Comparison of ENCODE assay signal across 18 cellular contexts in genomic region chr17:80577876-80578275, GRCh38. TPM values are rescaled to one million over a fixed set of nuclear protein-coding genes. Genes with fewer than 3 reads are reported as not detected.
DNase-seq lines count a peak whose midpoint lies in the region; ATAC-seq, FAIRE-seq and TF ChIP-seq lines count a peak whose summit lies in the region.
"Had no signal": no experiment of that assay in that cellular context is flagged by ENCODE, and none has a peak within 500 bp of the region (broad histone marks: within the 10 kb centered on the region; RNA-seq: fewer than 3 reads in every experiment).

No MANE protein-coding gene starts in this region.

- ATAC-seq in DND-41 (ENCODE audit: insufficient read depth, low read depth) (no peak), K562 (peak; percentile 35; the same call in 1 of the 3 replicates), omental fat pad (ENCODE audit: low FRiP score) (no peak)
- ATAC-seq: HCT116 had no signal

- no peak for TF ChIP-seq CTCF in AG04450 (IDR thresholded peaks at IDR 0.05; ENCODE audit: low read depth, low read length)
- TF ChIP-seq CTCF in DND-41 (IDR thresholded peaks at IDR 0.05; ENCODE audit: borderline replicate concordance, extremely low read depth, low read length, poor library complexity, severe bottlenecking), result no peak
- TF ChIP-seq CTCF in K562 (IDR thresholded peaks at IDR 0.05 in 2 of 3, conservative IDR thresholded peaks at IDR 0.05 in 1 of 3; ENCODE audit: insufficient read depth in 2 of 3, low read depth in 1 of 3, low read length in 3 of 3), result no peak
- TF ChIP-seq CTCF in omental fat pad (IDR thresholded peaks at IDR 0.05), result no peak

- no peak overlapping the region for H4K12ac ChIP-seq in trophoblast cell (ENCODE audit: low read depth, low read length)

- 32% methylated on average over 10 of the region's 10 CpGs for WGBS in K562 (ENCODE audit: insufficient coverage, low coverage, missing lambda C conversion rate)
- WGBS in trophoblast cell (ENCODE audit: extremely low coverage, insufficient coverage, insufficient read length), result no CpG with 5 or more reads among the region's 10 CpGs

- no peak overlapping the region for H2AFZ ChIP-seq in DND-41 (ENCODE audit: low read depth, low read length)
- no peak overlapping the region for H2AFZ ChIP-seq in K562 (ENCODE audit: low read depth, low read length)
- no peak overlapping the region for H2AFZ ChIP-seq in trophoblast cell (ENCODE audit: insufficient read depth, low read length, poor library complexity)

- FAIRE-seq in K562 (lab: Jason Lieb, UNC), result peak; percentile 73
- FAIRE-seq: HTR-8/SVneo had no signal

- no peaks in the 10 kb centered on the region for H3K27me3 ChIP-seq in AG04450 (ENCODE audit: control insufficient read depth, insufficient read depth, low read length)
- H3K27me3 ChIP-seq in DND-41 (ENCODE audit: insufficient read depth, low read length, poor library complexity), result no peaks in the 10 kb centered on the region
- H3K27me3 ChIP-seq in K562 (ENCODE audit: control insufficient read depth in 2 of 2, insufficient read depth in 2 of 2, low read length in 2 of 2), result no peaks in the 10 kb centered on the region
- no peaks in the 10 kb centered on the region for H3K27me3 ChIP-seq in trophoblast cell (ENCODE audit: insufficient read depth, low read length)

- H3K4me1 ChIP-seq in DND-41 (ENCODE audit: insufficient read depth, low read length) (no peaks in the 10 kb centered on the region), K562 (replicated peaks in 1 of 2; ENCODE audit: control insufficient read depth in 2 of 2, insufficient read depth in 2 of 2, low read length in 2 of 2) (peaks cover 4 to 20% of the 10 kb centered on the region in 2 experiments; a peak in 4 of 5 replicates), trophoblast cell (ENCODE audit: control insufficient read depth in 1 of 2, insufficient read depth in 2 of 2, low read length in 2 of 2) (peaks cover 3 to 12% of the 10 kb centered on the region in 2 experiments)
- H3K4me1 ChIP-seq: Caco-2 had no signal

- H3K23ac ChIP-seq in trophoblast cell (ENCODE audit: low read length), result no peak overlapping the region

- CTCF ChIA-PET in AG04450 (lab: Charles Lee) (interaction anchor here (0.9 kb wide), 1 partner anchor 151 kb away, joined by 4 read pairs; no protein-coding TSS in a partner anchor), K562 (lab: Yijun Ruan, JAX; ENCODE audit: low intra/inter-chr PET ratio) (no interaction called here)

- TF ChIP-seq EP300 in K562 (IDR thresholded peaks at IDR 0.05; ENCODE audit: low read length), result no peak

- DNase-seq in AG04450 (ENCODE audit: low read depth, low spot score), result no peak
- no peak for DNase-seq in DND-41
- DNase-seq in K562 (ENCODE audit: extremely low read depth in 1 of 4, low spot score in 3 of 4), result peak; percentile 22 to 56 (median 39)
- no peak for DNase-seq in trophoblast cell
- DNase-seq in omental fat pad (ENCODE audit: low spot score), result no peak
- no peak for DNase-seq in stimulated activated CD4-positive, alpha-beta T cell treated with anti-CD3 and anti-CD28 coated beads, Interleukin-2, amount 100 ng/mL, for 48 hours
- no peak for DNase-seq in hepatic stellate cell (ENCODE audit: low spot score)
- DNase-seq: CD4-positive, alpha-beta T cell; DMS153; DMS79; GF-D8; GOT3; H7; HFFc6 had no signal

- H3K4me2 ChIP-seq in DND-41 (ENCODE audit: insufficient read depth, low read length) (no peak overlapping the region), K562 (ENCODE audit: insufficient read depth, low read length) (peak overlapping the region; percentile 9; the same call in 1 of the 2 replicates), trophoblast cell (ENCODE audit: low read length) (peak overlapping the region; percentile 6)

- no peak overlapping the region for H4K91ac ChIP-seq in trophoblast cell (ENCODE audit: low read depth, low read length)

- intact Hi-C loops in K562 (cut with micrococcal nuclease), result loop anchor here (5.0 kb wide), 1 partner anchor 69 kb away; no protein-coding TSS in a partner anchor

- TF ChIP-seq RAD21 in K562 (CRISPR knock-in tag; conservative IDR thresholded peaks at IDR 0.05 in 1 of 2, IDR thresholded peaks at IDR 0.05 in 1 of 2), result no peak

- H3K79me1 ChIP-seq in trophoblast cell (ENCODE audit: low read length), result no peaks in the 10 kb centered on the region

- H3K27ac ChIP-seq in AG04450 (ENCODE audit: low read depth, low read length) (peak overlapping the region; percentile 21), DND-41 (ENCODE audit: low read length) (peak overlapping the region; percentile 42; the same call in 1 of the 2 replicates), K562 (ENCODE audit: extremely low read depth, low read depth, low read length) (no peak overlapping the region), trophoblast cell (ENCODE audit: low read depth, low read length) (no peak overlapping the region)
- H3K27ac ChIP-seq: C4-2B had no signal

- no peak overlapping the region for H3K18ac ChIP-seq in trophoblast cell (ENCODE audit: low read length)

- H3K9me3 ChIP-seq in AG04450 (ENCODE audit: control insufficient read depth, insufficient read depth, low read length) (no peaks in the 10 kb centered on the region), DND-41 (ENCODE audit: insufficient read depth, low read length, severe bottlenecking) (no peaks in the 10 kb centered on the region), K562 (replicated peaks; ENCODE audit: control insufficient read depth, insufficient read depth, low read depth, low read length) (no peaks in the 10 kb centered on the region), trophoblast cell (ENCODE audit: insufficient read depth, low read depth, low read length) (no peaks in the 10 kb centered on the region)
- H3K9me3 ChIP-seq: Caco-2 had no signal

- no peak overlapping the region for H2BK12ac ChIP-seq in trophoblast cell (ENCODE audit: low read length)

- no peak overlapping the region for H2BK5ac ChIP-seq in trophoblast cell (ENCODE audit: low read depth, low read length, poor library complexity)

- no peak for TF ChIP-seq POLR2A in K562 (conservative IDR thresholded peaks at IDR 0.05)

- H2BK120ac ChIP-seq in trophoblast cell (ENCODE audit: insufficient read depth, low read length, poor library complexity), result no peak overlapping the region

- H3K4me3 ChIP-seq in AG04450 (ENCODE audit: low read depth, low read length), result no peak overlapping the region
- H3K4me3 ChIP-seq in DND-41 (ENCODE audit: low read depth in 1 of 2, low read length in 2 of 2), result no peak overlapping the region
- H3K4me3 ChIP-seq in K562, result no peak overlapping the region
- no peak overlapping the region for H3K4me3 ChIP-seq in trophoblast cell (ENCODE audit: low read depth, low read length)

- H3K79me2 ChIP-seq in DND-41 (ENCODE audit: insufficient read depth, low read length), result peaks cover 91% of the 10 kb centered on the region
- peaks cover 80% of the 10 kb centered on the region for H3K79me2 ChIP-seq in K562 (ENCODE audit: control insufficient read depth, insufficient read depth, low read length)
- no peaks in the 10 kb centered on the region for H3K79me2 ChIP-seq in trophoblast cell (ENCODE audit: control insufficient read depth, insufficient read depth, low read length, poor library complexity)

- H3K9ac ChIP-seq in DND-41 (ENCODE audit: low read depth, low read length) (no peak overlapping the region), K562 (ENCODE audit: insufficient read depth in 1 of 2, low read depth in 2 of 2, low read length in 2 of 2) (0 out of 4 replicates have a peak overlapping the region, but pooled peaks of 1 of the 2 experiments have one; percentile 17), trophoblast cell (ENCODE audit: low read length) (no peak overlapping the region)

- POLR2A ChIA-PET in AG04450 (lab: Yijun Ruan, JAX), result no interaction called here
- POLR2A ChIA-PET in K562 (lab: Yijun Ruan, JAX), result interaction anchor here (0.7 to 0.8 kb wide), 2 partner anchors 123 to 642 kb away, joined by 3 to 4 read pairs; no protein-coding TSS in a partner anchor

- H3K4ac ChIP-seq in trophoblast cell (ENCODE audit: low read depth, low read length), result no peak overlapping the region

- BruUV-seq in K562 (replicated peaks; lab: Mats Ljungman, UMichigan), result no TSS peak

- no peak overlapping the region for H3K14ac ChIP-seq in trophoblast cell (ENCODE audit: low read length)

- H3K36me3 ChIP-seq in DND-41 (ENCODE audit: insufficient read depth, low read length) (peaks cover 18% of the 10 kb centered on the region; the same call in 1 of the 2 replicates), K562 (ENCODE audit: control insufficient read depth, insufficient read depth, low read length) (peaks cover 5% of the 10 kb centered on the region; the same call in 2 of the 3 replicates), trophoblast cell (ENCODE audit: control insufficient read depth in 1 of 2, insufficient read depth in 2 of 2, low read length in 2 of 2) (peaks cover 1 to 3% of the 10 kb centered on the region in 2 experiments)

- no peaks in the 10 kb centered on the region for H3K9me1 ChIP-seq in K562 (ENCODE audit: control insufficient read depth, insufficient read depth, low read length)

- H4K20me1 ChIP-seq in DND-41 (ENCODE audit: insufficient read depth, low read length) (peaks cover 42% of the 10 kb centered on the region; the same call in 1 of the 2 replicates), K562 (replicated peaks; ENCODE audit: control insufficient read depth, insufficient read depth, low read length) (peaks cover 18% of the 10 kb centered on the region)

- no peak overlapping the region for H4K8ac ChIP-seq in trophoblast cell (ENCODE audit: low read depth, low read length)

- no peak overlapping the region for H2AK5ac ChIP-seq in trophoblast cell (ENCODE audit: low read length)

- in situ Hi-C loops in K562 (cut with MboI), result loop anchor here (5.0 kb wide), 1 partner anchor 151 kb away; no protein-coding TSS in a partner anchor

RNA-seq across cellular contexts. Expression of gene RPTOR, which starts 33.2 kb away (rescaled TPM):
- polyA plus RNA-seq in AG04450 (2011; rRNA removed) (6.2 and 8.6 TPM in 2 replicates), K562 (2011; rRNA removed) (4.4 and 7.2 TPM in 2 replicates), K562 (2014; fragmentation: Illumina TruSeq; extraction: Trizol) (11.7 and 16.8 TPM in 2 replicates), K562 (2014; fragmentation: Nextera tagmentation; extraction: Ambion mirVana) (under 1 TPM; 0.24 to 0.35 TPM), K562 (2014; rRNA removed) (10.7 and 14.7 TPM in 2 replicates)
- polyA minus RNA-seq in AG04450 (2011; rRNA and poly(A)+ RNA removed), result 12.6 and 21.3 TPM in 2 replicates
- 170 and 226 TPM in 2 replicates for total RNA-seq in K562 (2011; cell fraction: chromatin; rRNA removed; ENCODE audit: low replicate concordance)
- total RNA-seq in K562 (2011; cell fraction: nucleolus; rRNA removed), result 113 and 116 TPM in 2 replicates
- total RNA-seq in K562 (2011; cell fraction: nucleoplasm; rRNA removed), result 108 and 117 TPM in 2 replicates
- total RNA-seq in K562 (2014; rRNA removed) (18.6 and 19.1 TPM in 2 replicates), K562 (2014; rRNA removed; fragmentation: Illumina TruSeq; extraction: Trizol) (10.2 and 10.4 TPM in 2 replicates), K562 (2015; rRNA removed; fragmentation: Illumina TruSeq; extraction: Trizol) (9.5 and 10.7 TPM in 2 replicates), K562 (2021) (46.1 and 54.1 TPM in 2 replicates), omental fat pad (10 to 100 TPM; 23.6 to 37.0 (median 27.8) TPM)
- polyA plus RNA-seq in K562 (2011; cell fraction: cytosol; rRNA removed), result 4.5 and 7.5 TPM in 2 replicates
- 23.2 and 25.8 TPM in 2 replicates for polyA plus RNA-seq in K562 (2011; cell fraction: nucleus; rRNA removed)
- polyA plus RNA-seq in K562 (2012), result 19.9 and 23.1 TPM in 2 replicates
- polyA minus RNA-seq in K562 (2011; rRNA and poly(A)+ RNA removed), result 16.6 and 17.9 TPM in 2 replicates
- 21.9 and 26.8 TPM in 2 replicates for polyA minus RNA-seq in K562 (2011; cell fraction: cytosol; rRNA and poly(A)+ RNA removed)
- 43.2 and 63.5 TPM in 2 replicates for polyA minus RNA-seq in K562 (2011; cell fraction: nucleus; rRNA and poly(A)+ RNA removed)
- 10.2 and 10.8 TPM in 2 replicates for polyA plus RNA-seq in trophoblast cell (2013)

Comparison
In these comparisons a context has a peak if more than half of its experiments do, and no peak if none do; other contexts are left out.
1. DNase-seq: peak in K562 (4 of 4); none in AG04450 (single experiment), DND-41 (single experiment), trophoblast cell (0 of 2), omental fat pad (single experiment), stimulated activated CD4-positive, alpha-beta T cell treated with anti-CD3 and anti-CD28 coated beads, Interleukin-2, amount 100 ng/mL, for 48 hours (0 of 2) and hepatic stellate cell (single experiment).
2. H3K27ac ChIP-seq: peak in AG04450 (single experiment) and DND-41 (single experiment); none in K562 (single experiment) and trophoblast cell (single experiment).